Comparison of ENCODE assay signal across 2 cellular contexts in genomic region chr20:30624310-30624709, GRCh38.
DNase-seq lines count a peak whose midpoint lies in the region; ATAC-seq, FAIRE-seq and TF ChIP-seq lines count a peak whose summit lies in the region.
"Not testable (repeated sequence)": the region's sequence is repeated elsewhere in the genome, so short reads cannot be mapped to it uniquely, and the experiment has no call there.

No MANE protein-coding gene starts in this region.

- TF ChIP-seq POLR2A in K562 (conservative IDR thresholded peaks at IDR 0.05), result not testable (repeated sequence)

- not testable (repeated sequence) for H3K27ac ChIP-seq in HEK293 (ENCODE audit: extremely low read depth, low read depth, low read length); K562 (ENCODE audit: extremely low read depth, low read depth, low read length)

- not testable (repeated sequence) for H3K4me2 ChIP-seq in K562 (ENCODE audit: insufficient read depth, low read length)

- in situ Hi-C loops in K562 (cut with MboI), result not testable (repeated sequence)

- TF ChIP-seq CTCF in HEK293 (tag by site-specific recombination; IDR thresholded peaks at IDR 0.05); K562 (IDR thresholded peaks at IDR 0.05 in 2 of 3, conservative IDR thresholded peaks at IDR 0.05 in 1 of 3; ENCODE audit: insufficient read depth in 2 of 3, low read depth in 1 of 3, low read length in 3 of 3): not testable (repeated sequence)

- not testable (repeated sequence) for H3K27me3 ChIP-seq in K562 (ENCODE audit: control insufficient read depth in 2 of 2, insufficient read depth in 2 of 2, low read length in 2 of 2)

- intact Hi-C loops in K562 (cut with micrococcal nuclease), result not testable (repeated sequence)

- BruUV-seq in K562 (replicated peaks; lab: Mats Ljungman, UMichigan), result not testable (repeated sequence)

- H3K4me1 ChIP-seq in HEK293 (ENCODE audit: control insufficient read depth, insufficient read depth, low read length); K562 (replicated peaks in 1 of 2; ENCODE audit: control insufficient read depth in 2 of 2, insufficient read depth in 2 of 2, low read length in 2 of 2): not testable (repeated sequence)

- H3K9me1 ChIP-seq in K562 (ENCODE audit: control insufficient read depth, insufficient read depth, low read length), result not testable (repeated sequence)

- H3K36me3 ChIP-seq in HEK293 (ENCODE audit: control insufficient read depth in 2 of 2, insufficient read depth in 1 of 2, low read length in 2 of 2); K562 (ENCODE audit: control insufficient read depth, insufficient read depth, low read length): not testable (repeated sequence)

- H3K9ac ChIP-seq in K562 (ENCODE audit: insufficient read depth in 1 of 2, low read depth in 2 of 2, low read length in 2 of 2), result not testable (repeated sequence)

- WGBS in K562 (ENCODE audit: insufficient coverage, low coverage, missing lambda C conversion rate), result 19% methylated on average over 3 of the region's 3 CpGs

- TF ChIP-seq RAD21 in K562 (CRISPR knock-in tag; conservative IDR thresholded peaks at IDR 0.05 in 1 of 2, IDR thresholded peaks at IDR 0.05 in 1 of 2), result not testable (repeated sequence)

- not testable (repeated sequence) for H4K20me1 ChIP-seq in K562 (replicated peaks; ENCODE audit: control insufficient read depth, insufficient read depth, low read length)

- not testable (repeated sequence) for H2AFZ ChIP-seq in K562 (ENCODE audit: low read depth, low read length)

- CTCF ChIA-PET in HEK293 (lab: Yijun Ruan, JAX); K562 (lab: Yijun Ruan, JAX; ENCODE audit: low intra/inter-chr PET ratio): not testable (repeated sequence)

- not testable (repeated sequence) for ATAC-seq in K562

- not testable (repeated sequence) for H3K4me3 ChIP-seq in HEK293 (ENCODE audit: low read depth, low read length); K562

- H3K79me2 ChIP-seq in K562 (ENCODE audit: control insufficient read depth, insufficient read depth, low read length), result not testable (repeated sequence)

- TF ChIP-seq EP300 in K562 (IDR thresholded peaks at IDR 0.05; ENCODE audit: low read length), result not testable (repeated sequence)

- not testable (repeated sequence) for FAIRE-seq in K562 (lab: Jason Lieb, UNC)

- not testable (repeated sequence) for DNase-seq in K562 (ENCODE audit: extremely low read depth in 1 of 4, low spot score in 3 of 4)

- not testable (repeated sequence) for H3K9me3 ChIP-seq in HEK293 (ENCODE audit: control insufficient read depth, insufficient read depth, low read depth, low read length); K562 (replicated peaks; ENCODE audit: control insufficient read depth, insufficient read depth, low read depth, low read length)

- POLR2A ChIA-PET in HEK293 (lab: Yijun Ruan, JAX); K562 (lab: Yijun Ruan, JAX): not testable (repeated sequence)

TF ChIP-seq in HEK293, 187 proteins besides CTCF, POLR2A, EP300 and RAD21:
- TF ChIP-seq ZNF146 (tag by site-specific recombination; IDR thresholded peaks at IDR 0.05) (peak; percentile 90), ZNF280D (tag by site-specific recombination; IDR thresholded peaks at IDR 0.05) (0 out of 2 replicates have a peak, but pooled peaks have one; percentile 35)

TF ChIP-seq in K562, 482 proteins besides CTCF, POLR2A, EP300 and RAD21:
- TF ChIP-seq SMARCA5 (IDR thresholded peaks at IDR 0.05) (0 out of 2 replicates have a peak, but pooled peaks have one; percentile 21), ZNF146 (CRISPR knock-in tag; IDR thresholded peaks at IDR 0.05; ENCODE audit: unreplicated experiment) (peak; percentile 88), KDM1A (IDR thresholded peaks at IDR 0.05) (0 out of 4 replicates have a peak, but pooled peaks of 1 of the 2 experiments have one; percentile 17)
